8 cellular contexts compared by ENCODE assay signal in the genomic region with DNA sequence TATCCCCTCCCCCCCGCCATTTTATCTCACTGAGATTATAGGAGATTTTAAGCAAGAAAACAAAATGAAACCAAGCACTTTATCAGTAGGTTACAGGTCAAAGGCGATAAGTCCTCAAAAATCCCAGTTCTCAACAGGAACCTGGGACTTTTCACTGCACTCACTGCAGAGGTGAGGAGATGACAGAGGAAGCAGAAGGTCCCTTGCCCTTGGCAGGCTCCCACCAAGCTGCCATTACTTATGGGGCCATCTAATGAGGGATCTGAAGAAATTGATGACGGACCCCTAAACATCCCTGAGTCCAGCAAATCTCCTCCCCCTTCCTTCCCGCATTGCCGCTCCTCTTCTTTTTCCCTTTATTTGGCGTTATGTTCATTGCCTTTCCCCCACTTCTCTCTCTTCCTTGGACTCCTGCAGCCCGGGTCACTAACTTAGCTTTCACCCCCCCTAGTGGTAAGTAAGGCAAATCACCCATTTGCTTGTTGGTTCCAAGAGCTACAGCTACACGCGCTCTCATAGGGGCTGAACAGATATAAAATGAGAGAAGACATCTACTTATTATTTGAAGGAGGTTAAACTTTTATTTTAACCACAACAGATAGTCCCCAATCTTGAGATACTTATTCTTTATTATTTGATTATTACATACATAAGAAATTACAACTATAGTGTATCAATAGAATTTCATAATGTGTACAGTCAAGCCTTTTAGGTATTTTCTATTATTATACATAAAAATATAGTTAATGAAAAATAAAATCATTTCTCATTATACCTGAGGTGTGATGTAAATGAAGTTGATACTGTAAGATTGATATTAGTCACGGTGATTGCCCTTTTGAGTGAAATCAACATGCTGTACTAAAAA. TPM values are rescaled to one million over a fixed set of nuclear protein-coding genes. Genes with fewer than 3 reads are reported as not detected.
DNase-seq lines count a peak whose midpoint lies in the region; ATAC-seq and TF ChIP-seq lines count a peak whose summit lies in the region.

No MANE protein-coding gene starts in this region.

- no peaks in the 10 kb centered on the region for H3K36me3 Mint-ChIP-seq in osteocyte (ENCODE audit: unreplicated experiment)

- TF ChIP-seq CTCF in WI38 (IDR thresholded peaks at IDR 0.05; ENCODE audit: low read depth, low read length) (peak; percentile 89), osteocyte (IDR thresholded peaks at IDR 0.05) (peak; percentile 86)

- H3K9me3 Mint-ChIP-seq in osteocyte (ENCODE audit: unreplicated experiment): no peaks in the 10 kb centered on the region

- H3K4me3 Mint-ChIP-seq in osteocyte (ENCODE audit: unreplicated experiment): no peak overlapping the region

- DNase-seq in DMS53 (lab: John Stamatoyannopoulos, UW) (peak; percentile 63), NCI-H2171 (lab: John Stamatoyannopoulos, UW) (peak; percentile 57), foreskin melanocyte (peak; percentile 28), osteocyte (ENCODE audit: extremely low spot score, unreplicated experiment) (no peak), ureter (ENCODE audit: low spot score) (no peak)

- peak; percentile 93 for ATAC-seq in GM19324 (IDR thresholded peaks at IDR 0.05; ENCODE audit: low FRiP score, unreplicated experiment)
- peak; percentile 97 for ATAC-seq in HG03139 (IDR thresholded peaks at IDR 0.05; ENCODE audit: unreplicated experiment)

- no peak overlapping the region for H3K27ac Mint-ChIP-seq in osteocyte (ENCODE audit: unreplicated experiment)

- peaks cover 2% of the 10 kb centered on the region for H3K4me1 Mint-ChIP-seq in osteocyte (ENCODE audit: unreplicated experiment)

- H3K27me3 Mint-ChIP-seq in osteocyte (ENCODE audit: unreplicated experiment): peaks cover 19% of the 10 kb centered on the region

- H3K4me3 ChIP-seq in WI38 (ENCODE audit: low read depth, low read length): no peak overlapping the region

RNA-seq across cellular contexts. Expression of a gene that starts 52.0 kb away (rescaled TPM):
- 65.8 and 78.8 TPM in 2 replicates for total RNA-seq in osteocyte
- 112 TPM for total RNA-seq in ureter

Comparison
In these comparisons a context has a peak if more than half of its experiments do, and no peak if none do; other contexts are left out.
1. DNase-seq: peak in DMS53 (single experiment), NCI-H2171 (single experiment) and foreskin melanocyte (single experiment); none in osteocyte (single experiment) and ureter (single experiment).